Comparison of ENCODE assay signal across 1 cellular context in genomic region chr11:72724851-72725730, GRCh38.
A peak's percentile ranks its signal among the peaks of the same experiment; 100 is the strongest.
TF ChIP-seq lines count a peak whose summit lies in the region.

No MANE protein-coding gene starts in this region.

TF ChIP-seq in K562, 482 proteins besides CTCF, POLR2A, EP300 and RAD21 (continued from another document and continues in another):
- TF ChIP-seq PBX2 (CRISPR knock-in tag; IDR thresholded peaks at IDR 0.05; ENCODE audit: low read depth) (no peak), PBX2 (tag; conservative IDR thresholded peaks at IDR 0.05; ENCODE audit: low read depth) (no peak), TAF1 (IDR thresholded peaks at IDR 0.05; ENCODE audit: control insufficient read depth, extremely low read depth, insufficient read depth, low read length, severe bottlenecking) (no peak), ZNF311 (CRISPR knock-in tag; IDR thresholded peaks at IDR 0.05) (no peak), CSDE1 (IDR thresholded peaks at IDR 0.05) (no peak), CHD7 (IDR thresholded peaks at IDR 0.05; ENCODE audit: low read depth, low read length) (no peak), ZKSCAN3 (CRISPR knock-in tag; IDR thresholded peaks at IDR 0.05) (no peak), MYBL2 (IDR thresholded peaks at IDR 0.05; ENCODE audit: low read depth) (no peak), MYBL2 (CRISPR knock-in tag; IDR thresholded peaks at IDR 0.05; ENCODE audit: borderline replicate concordance) (no peak), KAT2B (IDR thresholded peaks at IDR 0.05; ENCODE audit: low read depth, low read length) (no peak), ATF1 (CRISPR knock-in tag; IDR thresholded peaks at IDR 0.05) (no peak), ATF1 (tag; IDR thresholded peaks at IDR 0.05) (0 out of 2 replicates have a peak, but pooled peaks have one; percentile 12), CHCHD3 (CRISPR knock-in tag; IDR thresholded peaks at IDR 0.05) (no peak), FOXO4 (CRISPR knock-in tag; IDR thresholded peaks at IDR 0.05) (no peak), ATF3 (IDR thresholded peaks at IDR 0.05) (no peak), ATF3 (CRISPR knock-in tag; conservative IDR thresholded peaks at IDR 0.05) (no peak), ZHX1 (conservative IDR thresholded peaks at IDR 0.05; ENCODE audit: low read length) (no peak), THAP7 (CRISPR knock-in tag; IDR thresholded peaks at IDR 0.05) (no peak), ELF1 (tag; IDR thresholded peaks at IDR 0.05) (0 out of 2 replicates have a peak, but pooled peaks have one; percentile 26), ZBTB7A (IDR thresholded peaks at IDR 0.05; ENCODE audit: borderline replicate concordance, control insufficient read depth, low read depth, low read length) (peak; percentile 50; the same call in 1 of the 2 replicates), ZFP36 (IDR thresholded peaks at IDR 0.05; ENCODE audit: low read depth, low read length, partially characterized antibody) (no peak), STAT6 (CRISPR knock-in tag; IDR thresholded peaks at IDR 0.05) (no peak), ZNF274 (IDR thresholded peaks at IDR 0.05; ENCODE audit: borderline replicate concordance, low read depth, low read length) (no peak), ZNF584 (CRISPR knock-in tag; IDR thresholded peaks at IDR 0.05; ENCODE audit: low read depth) (no peak), HMG20B (CRISPR knock-in tag; IDR thresholded peaks at IDR 0.05) (no peak), SMARCE1 (IDR thresholded peaks at IDR 0.05) (no peak), U2AF1 (optimal IDR thresholded peaks at IDR 0.05; ENCODE audit: low read depth, low read length) (no peak), NR0B1 (IDR thresholded peaks at IDR 0.05; ENCODE audit: partially characterized antibody) (no peak), BRD9 (IDR thresholded peaks at IDR 0.05; ENCODE audit: low read depth, partially characterized antibody) (peak; percentile 58), PPARD (CRISPR knock-in tag; IDR thresholded peaks at IDR 0.05) (no peak), ZNF41 (CRISPR knock-in tag; conservative IDR thresholded peaks at IDR 0.05) (no peak), ZC3H8 (IDR thresholded peaks at IDR 0.05) (no peak), LEF1 (IDR thresholded peaks at IDR 0.05) (no peak), TCFL5 (CRISPR knock-in tag; conservative IDR thresholded peaks at IDR 0.05) (no peak)
